Comparison of ENCODE assay signal across 10 cellular contexts in the genomic region with DNA sequence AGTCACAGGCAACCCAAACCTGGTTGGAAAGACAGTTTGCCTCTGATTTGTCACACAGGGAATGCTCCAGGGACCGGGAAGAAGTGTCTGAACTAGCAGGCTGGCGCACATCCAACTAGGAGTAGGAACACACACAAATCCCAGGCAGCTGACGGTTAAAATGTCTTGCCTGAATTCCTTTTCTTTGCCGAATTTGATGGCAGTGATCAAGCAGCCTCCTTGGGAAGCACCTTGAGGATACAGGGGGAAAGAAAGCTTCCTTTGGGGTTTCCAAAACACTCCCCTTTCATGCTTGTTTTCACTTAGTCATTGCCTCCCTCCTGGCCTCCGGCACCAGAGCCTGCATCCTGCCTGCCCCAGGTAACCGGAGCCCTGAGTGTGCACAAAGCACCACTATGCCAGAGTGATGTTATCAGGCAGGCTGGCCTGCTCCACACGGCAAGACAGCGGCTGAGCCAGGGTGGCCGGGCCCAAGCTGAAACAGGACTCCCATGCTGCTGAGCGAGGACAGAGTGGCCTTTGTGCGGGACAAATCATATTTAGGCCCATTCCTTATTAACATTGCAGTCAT.
DNase-seq lines count a peak whose midpoint lies in the region; ATAC-seq and TF ChIP-seq lines count a peak whose summit lies in the region.
"Had no signal": no experiment of that assay in that cellular context is flagged by ENCODE, and none has a peak within 500 bp of the region (broad histone marks: within the 10 kb centered on the region; RNA-seq: fewer than 3 reads in every experiment).

No MANE protein-coding gene starts in this region.

- H3K36me3 Mint-ChIP-seq in WTC11 (no peaks in the 10 kb centered on the region), progenitor cell of endocrine pancreas (ENCODE audit: insufficient read depth) (no peaks in the 10 kb centered on the region), CD14-positive monocyte (no peaks in the 10 kb centered on the region)
- no peaks in the 10 kb centered on the region for H3K36me3 Mint-ChIP-seq in activated naive CD8-positive, alpha-beta T cell treated with anti-CD3 and anti-CD28 coated beads for 36 hours
- H3K36me3 Mint-ChIP-seq: brain had no signal

- H3K9me3 Mint-ChIP-seq in WTC11 (no peaks in the 10 kb centered on the region), progenitor cell of endocrine pancreas (ENCODE audit: low read depth) (no peaks in the 10 kb centered on the region), CD14-positive monocyte (peaks cover 0 to 2% (median 0%) of the 10 kb centered on the region in 7 donors)
- no peaks in the 10 kb centered on the region for H3K9me3 Mint-ChIP-seq in activated naive CD8-positive, alpha-beta T cell treated with anti-CD3 and anti-CD28 coated beads for 36 hours
- H3K9me3 Mint-ChIP-seq: brain had no signal

- TF ChIP-seq CTCF in WTC11 (IDR thresholded peaks at IDR 0.05) (no peak), progenitor cell of endocrine pancreas (IDR thresholded peaks at IDR 0.05; ENCODE audit: unreplicated experiment) (no peak), CD14-positive monocyte (IDR thresholded peaks at IDR 0.05) (no peak)

- H3K4me1 Mint-ChIP-seq in WTC11 (peaks cover 9% of the 10 kb centered on the region), progenitor cell of endocrine pancreas (ENCODE audit: low read depth) (no peaks in the 10 kb centered on the region), CD14-positive monocyte (no peaks in the 10 kb centered on the region)
- no peaks in the 10 kb centered on the region for H3K4me1 Mint-ChIP-seq in activated naive CD8-positive, alpha-beta T cell treated with anti-CD3 and anti-CD28 coated beads for 36 hours

- DNase-seq in ELF-1 (ENCODE audit: low read depth, low spot score): peak; percentile 73
- peak; percentile 29 for DNase-seq in NCI-H2081 treated with DMSO at 0.1 percent for 48 hours (lab: John Stamatoyannopoulos, UW)
- DNase-seq in WTC11 (ENCODE audit: low spot score): peak; percentile 30
- DNase-seq in progenitor cell of endocrine pancreas (ENCODE audit: low spot score, unreplicated experiment): peak; percentile 10
- no peak for DNase-seq in NOMO-1 (lab: John Stamatoyannopoulos, UW; ENCODE audit: unreplicated experiment in 2 of 2)
- DNase-seq in activated naive CD8-positive, alpha-beta T cell treated with anti-CD3 and anti-CD28 coated beads for 36 hours: no peak
- DNase-seq in CD14-positive monocyte (ENCODE audit: low spot score): no peak
- DNase-seq: activated CD8-positive, alpha-beta memory T cell treated with anti-CD3 and anti-CD28 coated beads, Interleukin-2, amount 50 U/mL, for 48 hours; MG63 had no signal

- POLR2A ChIA-PET in WTC11 (lab: Charles Lee): interaction anchor here (0.7 kb wide), 1 partner anchor 83 kb away, joined by 3 read pairs; no protein-coding TSS in a partner anchor

- no peak overlapping the region for H3K4me3 Mint-ChIP-seq in WTC11
- H3K4me3 Mint-ChIP-seq in progenitor cell of endocrine pancreas (ENCODE audit: low read depth): no peak overlapping the region
- H3K4me3 Mint-ChIP-seq in activated naive CD8-positive, alpha-beta T cell treated with anti-CD3 and anti-CD28 coated beads for 36 hours: no peak overlapping the region
- no peak overlapping the region for H3K4me3 Mint-ChIP-seq in CD14-positive monocyte
- H3K4me3 Mint-ChIP-seq: brain had no signal

- H3K27me3 Mint-ChIP-seq in WTC11 (ENCODE audit: low read depth): peaks cover under 1% of the 10 kb centered on the region; the same call in 1 of the 2 replicates
- H3K27me3 Mint-ChIP-seq in progenitor cell of endocrine pancreas: peaks cover 16% of the 10 kb centered on the region
- H3K27me3 Mint-ChIP-seq in activated naive CD8-positive, alpha-beta T cell treated with anti-CD3 and anti-CD28 coated beads for 36 hours: no peaks in the 10 kb centered on the region
- peaks cover 4 to 13% (median 7%) of the 10 kb centered on the region in 3 donors for H3K27me3 Mint-ChIP-seq in CD14-positive monocyte (ENCODE audit: low read depth in 3 of 3)

- H3K27ac Mint-ChIP-seq in WTC11: no peak overlapping the region
- H3K27ac Mint-ChIP-seq in progenitor cell of endocrine pancreas: no peak overlapping the region
- H3K27ac Mint-ChIP-seq in activated naive CD8-positive, alpha-beta T cell treated with anti-CD3 and anti-CD28 coated beads for 36 hours: no peak overlapping the region
- H3K27ac Mint-ChIP-seq in CD14-positive monocyte: no peak overlapping the region

- intact Hi-C loops in CD14-positive monocyte (cut with micrococcal nuclease): no loop called here

- CTCF ChIA-PET in WTC11 (lab: Charles Lee): interaction anchor here (1.0 to 1.6 kb wide), 3 partner anchors 10 to 206 kb away, joined by 3 to 7 read pairs (median 6); no protein-coding TSS in a partner anchor

- peak; percentile 98 for ATAC-seq in WTC11

TF ChIP-seq in WTC11, 78 proteins besides CTCF, POLR2A, EP300 and RAD21:
- TF ChIP-seq ZNF121 (CRISPR knock-in tag; IDR thresholded peaks at IDR 0.05) (0 out of 2 replicates have a peak, but pooled peaks have one; percentile 22), ZNF219 (CRISPR knock-in tag; IDR thresholded peaks at IDR 0.05; ENCODE audit: borderline replicate concordance) (no peak)
- TF ChIP-seq, protein P1, sequence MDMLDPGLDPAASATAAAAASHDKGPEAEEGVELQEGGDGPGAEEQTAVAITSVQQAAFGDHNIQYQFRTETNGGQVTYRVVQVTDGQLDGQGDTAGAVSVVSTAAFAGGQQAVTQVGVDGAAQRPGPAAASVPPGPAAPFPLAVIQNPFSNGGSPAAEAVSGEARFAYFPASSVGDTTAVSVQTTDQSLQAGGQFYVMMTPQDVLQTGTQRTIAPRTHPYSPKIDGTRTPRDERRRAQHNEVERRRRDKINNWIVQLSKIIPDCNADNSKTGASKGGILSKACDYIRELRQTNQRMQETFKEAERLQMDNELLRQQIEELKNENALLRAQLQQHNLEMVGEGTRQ (CRISPR knock-in tag; IDR thresholded peaks at IDR 0.05): no peak

Comparison
In these comparisons a context has a peak if more than half of its experiments do, and no peak if none do; other contexts are left out.
1. DNase-seq: peak in ELF-1 (single experiment), NCI-H2081 treated with DMSO at 0.1 percent for 48 hours (single experiment), WTC11 (single experiment) and progenitor cell of endocrine pancreas (single experiment); none in NOMO-1 (0 of 2), activated naive CD8-positive, alpha-beta T cell treated with anti-CD3 and anti-CD28 coated beads for 36 hours (single experiment) and CD14-positive monocyte (single experiment).